In the genomic region with DNA sequence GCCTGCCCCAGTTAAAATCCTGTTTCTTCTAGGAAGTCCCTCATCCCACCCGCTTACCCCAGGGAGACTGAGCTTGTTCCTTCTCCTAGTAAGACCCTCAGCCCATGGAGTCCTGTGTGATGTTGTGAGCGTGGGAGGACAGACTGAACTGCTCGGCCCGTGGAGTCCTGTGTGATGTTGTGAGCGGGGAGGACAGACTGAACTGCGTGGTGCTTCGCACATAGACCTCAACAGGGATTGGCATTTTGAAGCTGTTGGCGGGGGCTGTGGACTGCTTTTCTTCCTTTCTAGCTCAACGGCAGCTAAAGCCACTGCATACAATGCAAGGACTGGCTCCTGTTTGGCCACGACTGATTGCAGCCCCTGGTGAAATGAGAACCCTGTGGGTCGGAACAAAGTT, we compare ENCODE assay signal across 9 cellular contexts. TPM values are rescaled to one million over a fixed set of nuclear protein-coding genes. Genes with fewer than 3 reads are reported as not detected.
DNase-seq lines count a peak whose midpoint lies in the region; ATAC-seq, FAIRE-seq and TF ChIP-seq lines count a peak whose summit lies in the region.
"Had no signal": no experiment of that assay in that cellular context is flagged by ENCODE, and none has a peak within 500 bp of the region (broad histone marks: within the 10 kb centered on the region; RNA-seq: fewer than 3 reads in every experiment).

No MANE protein-coding gene starts in this region.

- H3K4me1 Mint-ChIP-seq in naive B cell: peaks cover 26 to 46% (median 46%) of the 10 kb centered on the region in 3 donors
- H3K4me1 Mint-ChIP-seq in progenitor cell of endocrine pancreas (ENCODE audit: low read depth): peaks cover 11% of the 10 kb centered on the region

- H3K27ac Mint-ChIP-seq in naive B cell: peak overlapping the region in 5 of 6 donors; percentile 79 to 96 (median 93)
- no peak overlapping the region for H3K27ac Mint-ChIP-seq in progenitor cell of endocrine pancreas

- intact Hi-C loops in left ventricle myocardium inferior (cut with micrococcal nuclease) (no loop called here), Right ventricle myocardium inferior (cut with DNase I) (loop anchor here (2.0 kb wide), 1 partner anchor 67 kb away; the partner anchor contains the start of gene JMJD7), ascending aorta (cut with DNase I) (loop anchor here (2.0 to 5.0 kb wide), 2 partner anchors 77 to 162 kb away; partner anchors contain the start of gene EHD4), uterus (cut with DNase I; ENCODE audit: low total_unique reads) (no loop called here)

- no peak for FAIRE-seq in RCC 7860 (lab: Jason Lieb, UNC)

- H3K4me3 ChIP-seq in left ventricle myocardium inferior (peak overlapping the region; percentile 64), ascending aorta (no peak overlapping the region), uterus (no peak overlapping the region)

- peaks cover 51% of the 10 kb centered on the region for H3K4me1 ChIP-seq in left ventricle myocardium inferior
- peaks cover 0 to 12% of the 10 kb centered on the region in 2 donors for H3K4me1 ChIP-seq in ascending aorta
- H3K4me1 ChIP-seq in uterus: peaks cover 0 to 10% of the 10 kb centered on the region in 2 donors

- no peaks in the 10 kb centered on the region for H3K27me3 Mint-ChIP-seq in naive B cell
- H3K27me3 Mint-ChIP-seq in progenitor cell of endocrine pancreas: no peaks in the 10 kb centered on the region

- H3K9me3 Mint-ChIP-seq in naive B cell (no peaks in the 10 kb centered on the region), progenitor cell of endocrine pancreas (ENCODE audit: low read depth) (no peaks in the 10 kb centered on the region)

- no peaks in the 10 kb centered on the region for H3K9me3 ChIP-seq in left ventricle myocardium inferior (replicated peaks)
- no peaks in the 10 kb centered on the region for H3K9me3 ChIP-seq in ascending aorta
- H3K9me3 ChIP-seq in uterus: no peaks in the 10 kb centered on the region

- peak overlapping the region; percentile 55 to 89 (median 76) for H3K4me3 Mint-ChIP-seq in naive B cell
- no peak overlapping the region for H3K4me3 Mint-ChIP-seq in progenitor cell of endocrine pancreas (ENCODE audit: low read depth)

- TF ChIP-seq CTCF in left ventricle myocardium inferior (IDR thresholded peaks at IDR 0.05; ENCODE audit: borderline replicate concordance) (no peak), ascending aorta (IDR thresholded peaks at IDR 0.05) (no peak), uterus (IDR thresholded peaks at IDR 0.05) (no peak), progenitor cell of endocrine pancreas (IDR thresholded peaks at IDR 0.05; ENCODE audit: unreplicated experiment) (no peak)

- no peak for ATAC-seq in Right ventricle myocardium inferior
- no peak for ATAC-seq in naive B cell (ENCODE audit: low read depth in 2 of 2)

- H3K36me3 ChIP-seq in left ventricle myocardium inferior (peaks cover 35% of the 10 kb centered on the region), ascending aorta (peaks cover 18 to 24% of the 10 kb centered on the region in 2 donors), uterus (no peaks in the 10 kb centered on the region)

- H3K36me3 Mint-ChIP-seq in naive B cell (no peaks in the 10 kb centered on the region), progenitor cell of endocrine pancreas (ENCODE audit: insufficient read depth) (peaks cover 10% of the 10 kb centered on the region)

- no peak for TF ChIP-seq POLR2A in uterus (IDR thresholded peaks at IDR 0.05)

- H3K27ac ChIP-seq in left ventricle myocardium inferior (replicated peaks) (peak overlapping the region; percentile 91), ascending aorta (peak overlapping the region; percentile 66 to 76), uterus (peak overlapping the region; percentile 44 to 51)

- DNase-seq in left ventricle myocardium inferior (no peak), Right ventricle myocardium inferior (ENCODE audit: missing footprints) (no peak), ascending aorta (ENCODE audit: low spot score in 2 of 2) (no peak), naive B cell (no peak), uterus (no peak), progenitor cell of endocrine pancreas (ENCODE audit: low spot score, unreplicated experiment) (no peak), NCI-H446 treated with DMSO at 0.1 percent for 48 hours (lab: John Stamatoyannopoulos, UW) (no peak), RCC 7860 (ENCODE audit: low spot score) (no peak)
- DNase-seq: NCI-H1930 had no signal

- H3K27me3 ChIP-seq in left ventricle myocardium inferior (ENCODE audit: low read depth) (no peaks in the 10 kb centered on the region), ascending aorta (no peaks in the 10 kb centered on the region), uterus (no peaks in the 10 kb centered on the region)

RNA-seq across cellular contexts. Expression of gene SPTBN5, which starts 1.6 kb away (rescaled TPM):
- total RNA-seq in left ventricle myocardium inferior (2.7 TPM), Right ventricle myocardium inferior (3.5 TPM), ascending aorta (1.5 TPM), uterus (under 1 TPM in 3 of 4 donors, not detected in 1; 0.51 to 0.76 (median 0.61) TPM), progenitor cell of endocrine pancreas (6.6 and 7.9 TPM in 2 replicates)
- not detected for polyA plus RNA-seq in naive B cell (ENCODE audit: low read depth in 6 of 6)

RNA-seq across cellular contexts. Expression of gene PLA2G4B, which starts 56.8 kb away (rescaled TPM):
- total RNA-seq in left ventricle myocardium inferior (3.8 TPM), Right ventricle myocardium inferior (5.8 TPM), ascending aorta (13.9 TPM), uterus (10 to 100 TPM in 1 of 4 donors, 1 to 10 TPM in 3; 3.5 to 91.2 (median 7.1) TPM), progenitor cell of endocrine pancreas (13.1 and 13.8 TPM in 2 replicates)
- polyA plus RNA-seq in naive B cell (ENCODE audit: low read depth in 6 of 6): 1 to 10 TPM in 1 of 6 donors, under 1 TPM in 3, not detected in 2; 0.45 to 1.5 (median 0.48) TPM

Comparison
In these comparisons a context has a peak if more than half of its experiments do, and no peak if none do; other contexts are left out.
1. intact Hi-C loops: an anchor here in Right ventricle myocardium inferior (2.0 kb wide) and ascending aorta (2.0 to 5.0 kb wide); none called in left ventricle myocardium inferior and uterus.